8 cellular contexts compared by ENCODE assay signal in genomic region chr18:46250084-46250811, GRCh38.
DNase-seq lines count a peak whose midpoint lies in the region; ATAC-seq and TF ChIP-seq lines count a peak whose summit lies in the region.

No MANE protein-coding gene starts in this region.

- peak; percentile 90 for DNase-seq in A673 (ENCODE audit: low spot score)
- peak; percentile 36 for DNase-seq in NCI-H69 (lab: John Stamatoyannopoulos, UW)
- peak in 1 of 2 donors; percentile 37 for DNase-seq in heart right ventricle
- DNase-seq in smooth muscle cell (lab: John Stamatoyannopoulos, UW; ENCODE audit: unreplicated experiment) = no peak
- DNase-seq in NCI-H345 (lab: John Stamatoyannopoulos, UW) = no peak

- H3K36me3 ChIP-seq in A673 (ENCODE audit: insufficient read depth, low read length, poor library complexity, severe bottlenecking) = peaks cover 3% of the 10 kb centered on the region
- peaks cover 0 to 24% (median 0%) of the 10 kb centered on the region in 9 donors for H3K36me3 ChIP-seq in heart right ventricle
- H3K36me3 ChIP-seq in smooth muscle cell (ENCODE audit: low read depth) = no peaks in the 10 kb centered on the region

- WGBS in heart right ventricle, 2 donors = 26 to 31% methylated on average over 4 of the region's 4 CpGs
- 45% methylated on average over 4 of the region's 4 CpGs for WGBS in smooth muscle cell (ENCODE audit: low lambda C conversion rate)

- H2AFZ ChIP-seq in smooth muscle cell (ENCODE audit: low read depth) = no peak overlapping the region

- peak overlapping the region; percentile 91 for H3K27ac Mint-ChIP-seq in activated T-helper 17 cell treated with anti-CD3 and anti-CD28 coated beads, Interleukin-2, amount 50 U/mL, for 72 hours

- H3K4me3 Mint-ChIP-seq in activated T-helper 17 cell treated with anti-CD3 and anti-CD28 coated beads, Interleukin-2, amount 50 U/mL, for 72 hours = peak overlapping the region; percentile 80

- peak overlapping the region; percentile 74 for H3K27ac ChIP-seq in A673 (ENCODE audit: low read depth, low read length, poor library complexity, severe bottlenecking)
- peak overlapping the region in 8 of 10 donors; percentile 22 to 85 (median 56) for H3K27ac ChIP-seq in heart right ventricle
- peak overlapping the region; percentile 77 for H3K27ac ChIP-seq in smooth muscle cell (ENCODE audit: low read depth)

- intact Hi-C loops in A673 (cut with micrococcal nuclease; ENCODE audit: unreplicated experiment) (no loop called here), heart right ventricle (cut with DNase I) (no loop called here)

- no peaks in the 10 kb centered on the region for H3F3A ChIP-seq in smooth muscle cell (ENCODE audit: low read depth)

- H3K79me2 ChIP-seq in smooth muscle cell (ENCODE audit: low read depth) = peaks cover 12% of the 10 kb centered on the region

- H3K4me3 ChIP-seq in A673 (ENCODE audit: low read depth, low read length, poor library complexity, severe bottlenecking) (peak overlapping the region; percentile 1), heart right ventricle (peak overlapping the region in 1 of 10 donors; percentile 19), smooth muscle cell (no peak overlapping the region)

- H3K9me3 Mint-ChIP-seq in activated T-helper 17 cell treated with anti-CD3 and anti-CD28 coated beads, Interleukin-2, amount 50 U/mL, for 72 hours = no peaks in the 10 kb centered on the region

- H3K27me3 ChIP-seq in A673 (replicated peaks; ENCODE audit: insufficient read depth, low read depth, low read length, poor library complexity) (no peaks in the 10 kb centered on the region), heart right ventricle (no peaks in the 10 kb centered on the region), smooth muscle cell (ENCODE audit: low read depth) (no peaks in the 10 kb centered on the region)

- peaks cover 40% of the 10 kb centered on the region for H3K4me1 Mint-ChIP-seq in activated T-helper 17 cell treated with anti-CD3 and anti-CD28 coated beads, Interleukin-2, amount 50 U/mL, for 72 hours

- peaks cover 26% of the 10 kb centered on the region for H3K4me1 ChIP-seq in A673 (ENCODE audit: insufficient read depth, low read length, poor library complexity, severe bottlenecking)
- peaks cover 0 to 46% (median 28%) of the 10 kb centered on the region in 9 donors for H3K4me1 ChIP-seq in heart right ventricle
- no peaks in the 10 kb centered on the region for H3K4me1 ChIP-seq in smooth muscle cell (ENCODE audit: low read depth)

- H3K4me2 ChIP-seq in smooth muscle cell = peak overlapping the region; percentile 49

- no TSS peak for BruUV-seq in A673 (replicated peaks; lab: Mats Ljungman, UMichigan)

- H4K20me1 ChIP-seq in smooth muscle cell (ENCODE audit: low read depth) = peaks cover 6% of the 10 kb centered on the region

- TF ChIP-seq CTCF in A673 (conservative IDR thresholded peaks at IDR 0.05; ENCODE audit: low read depth, low read length) = no peak
- TF ChIP-seq CTCF in heart right ventricle (IDR thresholded peaks at IDR 0.05) = no peak
- TF ChIP-seq CTCF in smooth muscle cell (IDR thresholded peaks at IDR 0.05; ENCODE audit: borderline replicate concordance, insufficient read depth, poor library complexity, severe bottlenecking) = no peak

- H3K9ac ChIP-seq in smooth muscle cell (ENCODE audit: low read depth) = peak overlapping the region; percentile 53

- peaks cover 42% of the 10 kb centered on the region for H3K36me3 Mint-ChIP-seq in activated T-helper 17 cell treated with anti-CD3 and anti-CD28 coated beads, Interleukin-2, amount 50 U/mL, for 72 hours (ENCODE audit: low read depth)

- POLR2A ChIA-PET in A673 (lab: Charles Lee; ENCODE audit: low non-redundant PET) = interaction anchor here (0.5 kb wide), 1 partner anchor 15 kb away, joined by 3 read pairs; no protein-coding TSS in a partner anchor

- H3K27me3 Mint-ChIP-seq in activated T-helper 17 cell treated with anti-CD3 and anti-CD28 coated beads, Interleukin-2, amount 50 U/mL, for 72 hours = no peaks in the 10 kb centered on the region

- no peaks in the 10 kb centered on the region for H3K9me3 ChIP-seq in A673 (ENCODE audit: low read depth, low read length, poor library complexity, severe bottlenecking)
- no peaks in the 10 kb centered on the region for H3K9me3 ChIP-seq in heart right ventricle
- H3K9me3 ChIP-seq in smooth muscle cell (replicated peaks; ENCODE audit: low read depth) = no peaks in the 10 kb centered on the region

- CTCF ChIA-PET in A673 (lab: Charles Lee) = interaction anchor here (0.6 kb wide), 1 partner anchor 13 kb away, joined by 3 read pairs; no protein-coding TSS in a partner anchor

- peak; percentile 99 for ATAC-seq in GM18861 (IDR thresholded peaks at IDR 0.05; ENCODE audit: unreplicated experiment)
- ATAC-seq in HG03045 (IDR thresholded peaks at IDR 0.05; ENCODE audit: unreplicated experiment) = peak; percentile 99
- peak; percentile 95 for ATAC-seq in activated T-helper 17 cell treated with anti-CD3 and anti-CD28 coated beads, Interleukin-2, amount 50 U/mL, for 72 hours (replicated peaks)
- peak in 7 of 8 donors; percentile 25 to 89 (median 77) for ATAC-seq in heart right ventricle

Comparison
In these comparisons a context has a peak if more than half of its experiments do, and no peak if none do; other contexts are left out.
1. DNase-seq: peak in A673 (single experiment) and NCI-H69 (single experiment); none in smooth muscle cell (single experiment) and NCI-H345 (single experiment).
2. Peak in every context shown above with its lines, with median percentiles within 50 percentile points of each other: H3K27ac ChIP-seq and ATAC-seq.